Comparison of ENCODE assay signal across 8 cellular contexts in genomic region chr14:64388533-64389243, GRCh38. TPM values are rescaled to one million over a fixed set of nuclear protein-coding genes. Genes with fewer than 3 reads are reported as not detected.
DNase-seq lines count a peak whose midpoint lies in the region; ATAC-seq, FAIRE-seq and TF ChIP-seq lines count a peak whose summit lies in the region.

No MANE protein-coding gene starts in this region.

- in situ Hi-C loops in G401 (cut with HindIII; ENCODE audit: low sequenced_read_pairs) = no loop called here

- no peaks in the 10 kb centered on the region for H3K36me3 ChIP-seq in breast epithelium
- no peaks in the 10 kb centered on the region for H3K36me3 ChIP-seq in kidney (ENCODE audit: control insufficient read depth in 1 of 2, insufficient read depth in 2 of 2, low read length in 2 of 2)

- H3K9me3 ChIP-seq in breast epithelium (no peaks in the 10 kb centered on the region), kidney (ENCODE audit: control insufficient read depth in 1 of 2, low read length in 2 of 2) (no peaks in the 10 kb centered on the region)

- peak; percentile 13 for ATAC-seq in HG03045 (IDR thresholded peaks at IDR 0.05; ENCODE audit: unreplicated experiment)

- H3K4me1 ChIP-seq in breast epithelium (peaks cover 0 to 15% of the 10 kb centered on the region in 2 donors), kidney (ENCODE audit: control insufficient read depth in 1 of 2, insufficient read depth in 1 of 2, low read depth in 1 of 2, low read length in 2 of 2) (peaks cover 11% of the 10 kb centered on the region in 2 donors)

- intact Hi-C loops in breast epithelium (cut with DNase I; ENCODE audit: low total_unique reads) (no loop called here), kidney (cut with DNase I) (no loop called here)

- no peak for FAIRE-seq in kidney (lab: Jason Lieb, UNC)

- peak overlapping the region; percentile 58 to 65 for H3K9ac ChIP-seq in kidney (ENCODE audit: low read length in 2 of 2)

- H3K4me3 ChIP-seq in breast epithelium (peak overlapping the region; percentile 56 to 77 (median 72)), kidney (ENCODE audit: low read length in 2 of 2) (peak overlapping the region; percentile 74 to 86)

- H3K27ac ChIP-seq in breast epithelium = peak overlapping the region; percentile 90 to 93
- peak overlapping the region; percentile 51 to 74 for H3K27ac ChIP-seq in kidney (ENCODE audit: low read depth in 2 of 2, low read length in 2 of 2)

- no peaks in the 10 kb centered on the region for H3K27me3 ChIP-seq in breast epithelium

- TF ChIP-seq CTCF in breast epithelium (IDR thresholded peaks at IDR 0.05) (no peak), kidney (IDR thresholded peaks at IDR 0.05; ENCODE audit: borderline replicate concordance, extremely low read depth, insufficient read depth) (no peak)

- no peak for TF ChIP-seq POLR2A in breast epithelium (IDR thresholded peaks at IDR 0.05)

- DNase-seq in GM04503 (ENCODE audit: low read depth) (peak; percentile 11), OCI-M1 (lab: John Stamatoyannopoulos, UW) (peak; percentile 48), breast epithelium (ENCODE audit: low spot score in 2 of 2) (no peak), kidney (peak; percentile 74), G401 (ENCODE audit: low spot score) (no peak)
- peak; percentile 8 for DNase-seq in stimulated activated CD8-positive, alpha-beta memory T cell treated with anti-CD3 and anti-CD28 coated beads, Interleukin-12 subunit alpha, Interleukin-12 subunit beta, amount 100 ng/mL, for 24 hours (ENCODE audit: extremely low read depth)
- DNase-seq in central memory CD4-positive, alpha-beta T cell = no peak

RNA-seq across cellular contexts. Expression of gene MTHFD1, which starts 0.5 kb away (rescaled TPM):
- 100 to 1,000 TPM in 1 of 3 donors, 10 to 100 TPM in 2; 48.5 to 126 (median 50.3) TPM for total RNA-seq in breast epithelium
- 76.1 TPM for total RNA-seq in kidney
- polyA plus RNA-seq in kidney (ENCODE audit: insufficient read depth, low read depth, low replicate concordance) = 73.0 TPM
- 42.8 and 53.0 TPM in 2 replicates for total RNA-seq in G401 (2014; rRNA removed; shearing (Covaris generic))

Comparison
In these comparisons a context has a peak if more than half of its experiments do, and no peak if none do; other contexts are left out.
1. DNase-seq: peak in GM04503 (single experiment), OCI-M1 (single experiment), kidney (single experiment) and stimulated activated CD8-positive, alpha-beta memory T cell treated with anti-CD3 and anti-CD28 coated beads, Interleukin-12 subunit alpha, Interleukin-12 subunit beta, amount 100 ng/mL, for 24 hours (single experiment); none in breast epithelium (0 of 2), G401 (single experiment) and central memory CD4-positive, alpha-beta T cell (single experiment).